23 cellular contexts compared by ENCODE assay signal in genomic region chr11:108724974-108725689, GRCh38.
"Had no signal": no experiment of that assay in that cellular context is flagged by ENCODE, and none has a peak within 500 bp of the region (broad histone marks: within the 10 kb centered on the region; RNA-seq: fewer than 3 reads in every experiment).

No MANE protein-coding gene starts in this region.

- H3K4me3 Mint-ChIP-seq: mesothelial cell of epicardium; naive B cell; natural killer cell treated with Interleukin-12 subunit alpha and Interleukin-12 subunit beta and Interleukin-15 and Interleukin-18, amount 100 ng/mL, for 72 hours; stimulated activated effector memory CD8-positive, alpha-beta T cell treated with anti-CD3 and anti-CD28 coated beads, Interleukin-12 subunit alpha, Interleukin-12 subunit beta, amount 100 ng/mL, for 72 hours; stimulated activated naive CD8-positive, alpha-beta T cell treated with anti-CD3 and anti-CD28 coated beads, Interleukin-15, amount 100 ng/mL, for 72 hours; type B pancreatic cell had no signal

- H3K4me3 ChIP-seq: left ventricle myocardium inferior, lung, ovary, prostate gland, sigmoid colon, spleen, tibial nerve, uterus had no signal

- H3K9me3 Mint-ChIP-seq: natural killer cell treated with Interleukin-12 subunit alpha and Interleukin-12 subunit beta and Interleukin-15 and Interleukin-18, amount 100 ng/mL, for 72 hours had no signal

- H3K36me3 ChIP-seq: ovary, prostate gland had no signal

- FAIRE-seq: small intestine had no signal

- DNase-seq: islet precursor cell; left ventricle myocardium inferior; mesendoderm; naive B cell; ovary; posterior cingulate gyrus; retina; right cardiac atrium; sigmoid colon; small intestine; spleen; stimulated activated CD4-positive, alpha-beta T cell treated with anti-CD3 and anti-CD28 coated beads, Interleukin-4, amount 100 ng/mL, for 24 hours; stimulated activated naive CD4-positive, alpha-beta T cell treated with Interleukin-2 at 50 U/mL for 16 hours; stimulated activated naive CD8-positive, alpha-beta T cell treated with anti-CD3 and anti-CD28 coated beads, Interleukin-15, amount 100 ng/mL, for 72 hours; substantia nigra; uterus had no signal

- H3K9me3 ChIP-seq: ovary, prostate gland, sigmoid colon, uterus had no signal

- H3K4me1 ChIP-seq: left ventricle myocardium inferior, prostate gland, spleen, uterus had no signal

- H3K27ac ChIP-seq: left ventricle myocardium inferior, ovary, prostate gland, sigmoid colon, spleen, tibial nerve, uterus had no signal

- H3K27me3 ChIP-seq: ovary, sigmoid colon, spleen, tibial nerve, uterus had no signal

- H3K27me3 Mint-ChIP-seq: naive B cell; natural killer cell treated with Interleukin-12 subunit alpha and Interleukin-12 subunit beta and Interleukin-15 and Interleukin-18, amount 100 ng/mL, for 72 hours; stimulated activated naive CD8-positive, alpha-beta T cell treated with anti-CD3 and anti-CD28 coated beads, Interleukin-15, amount 100 ng/mL, for 72 hours; type B pancreatic cell had no signal

- ATAC-seq: natural killer cell treated with Interleukin-12 subunit alpha and Interleukin-12 subunit beta and Interleukin-15 and Interleukin-18, amount 100 ng/mL, for 72 hours; right cardiac atrium; stimulated activated effector memory CD8-positive, alpha-beta T cell treated with anti-CD3 and anti-CD28 coated beads, Interleukin-12 subunit alpha, Interleukin-12 subunit beta, amount 100 ng/mL, for 72 hours; stimulated activated naive CD8-positive, alpha-beta T cell treated with anti-CD3 and anti-CD28 coated beads, Interleukin-15, amount 100 ng/mL, for 72 hours had no signal

- H3K27ac Mint-ChIP-seq: mesothelial cell of epicardium; naive B cell; natural killer cell treated with Interleukin-12 subunit alpha and Interleukin-12 subunit beta and Interleukin-15 and Interleukin-18, amount 100 ng/mL, for 72 hours; stimulated activated effector memory CD8-positive, alpha-beta T cell treated with anti-CD3 and anti-CD28 coated beads, Interleukin-12 subunit alpha, Interleukin-12 subunit beta, amount 100 ng/mL, for 72 hours; stimulated activated naive CD8-positive, alpha-beta T cell treated with anti-CD3 and anti-CD28 coated beads, Interleukin-15, amount 100 ng/mL, for 72 hours; type B pancreatic cell had no signal
